Comparison of ENCODE assay signal across 8 cellular contexts in the genomic region with DNA sequence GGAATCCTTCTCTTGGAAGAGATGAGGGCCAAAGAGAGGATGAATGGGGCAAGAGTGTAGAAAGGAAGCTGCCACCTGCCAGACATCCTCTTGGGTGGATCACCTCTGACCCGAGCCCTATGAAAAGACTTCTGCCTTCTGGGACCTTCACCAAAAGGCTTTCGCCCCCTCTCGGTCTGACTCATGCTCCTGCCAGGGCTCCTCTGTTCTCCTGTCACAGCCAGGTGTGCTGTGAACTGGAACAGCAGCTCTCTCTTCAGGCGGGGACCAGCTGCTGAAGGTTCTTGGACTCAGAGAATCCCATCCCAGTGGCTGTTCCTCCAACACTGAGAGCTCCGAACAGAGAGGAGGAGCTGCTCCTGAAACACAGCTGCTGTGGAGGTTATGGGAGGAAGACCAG.
A peak's percentile ranks its signal among the peaks of the same experiment; 100 is the strongest.
DNase-seq lines count a peak whose midpoint lies in the region; ATAC-seq, FAIRE-seq and TF ChIP-seq lines count a peak whose summit lies in the region.
"Not testable (repeated sequence)": the region's sequence is repeated elsewhere in the genome, so short reads cannot be mapped to it uniquely, and the experiment has no call there.

No MANE protein-coding gene starts in this region.

- BruUV-seq in IMR-90 (replicated peaks; lab: Mats Ljungman, UMichigan); MCF 10A (replicated peaks; lab: Mats Ljungman, UMichigan): not testable (repeated sequence)

- H2BK5ac ChIP-seq in IMR-90 (ENCODE audit: low read depth, low read length, poor library complexity, severe bottlenecking) = not testable (repeated sequence)

- not testable (repeated sequence) for H2AK9ac ChIP-seq in IMR-90 (replicated peaks; ENCODE audit: low read depth, low read length, poor library complexity)

- H3K4ac ChIP-seq in IMR-90 (ENCODE audit: low read depth, low read length) = not testable (repeated sequence)

- not testable (repeated sequence) for H3K4me2 ChIP-seq in IMR-90 (ENCODE audit: low read depth, low read length)

- not testable (repeated sequence) for H2BK20ac ChIP-seq in IMR-90 (ENCODE audit: low read depth, low read length)

- not testable (repeated sequence) for TF ChIP-seq RAD21 in IMR-90 (IDR thresholded peaks at IDR 0.05; ENCODE audit: low read length)

- not testable (repeated sequence) for H4K20me1 ChIP-seq in IMR-90 (ENCODE audit: insufficient read depth, low read length)

- not testable (repeated sequence) for H3K27me3 Mint-ChIP-seq in MCF 10A (ENCODE audit: insufficient read depth, unreplicated experiment); stimulated activated naive B cell treated with anti-CD40 and anti-IgM and Interleukin-4, amounts not matched to agents 10 μg/mL and 1 μg/mL and 100 μg/mL, for 72 hours

- not testable (repeated sequence) for H3K27me3 ChIP-seq in IMR-90 (ENCODE audit: control insufficient read depth, insufficient read depth, low read length)

- not testable (repeated sequence) for H3K27ac Mint-ChIP-seq in MCF 10A (ENCODE audit: low read depth, unreplicated experiment); stimulated activated naive B cell treated with anti-CD40 and anti-IgM and Interleukin-4, amounts not matched to agents 10 μg/mL and 1 μg/mL and 100 μg/mL, for 72 hours

- not testable (repeated sequence) for H3K4me3 Mint-ChIP-seq in MCF 10A (ENCODE audit: unreplicated experiment); stimulated activated naive B cell treated with anti-CD40 and anti-IgM and Interleukin-4, amounts not matched to agents 10 μg/mL and 1 μg/mL and 100 μg/mL, for 72 hours

- no CpG with 5 or more reads among the region's 5 CpGs for WGBS in IMR-90 (ENCODE audit: extremely low coverage in 2 of 2, insufficient read length in 1 of 2), 2 experiments

- H3K4me1 Mint-ChIP-seq in MCF 10A (ENCODE audit: insufficient read depth, unreplicated experiment); stimulated activated naive B cell treated with anti-CD40 and anti-IgM and Interleukin-4, amounts not matched to agents 10 μg/mL and 1 μg/mL and 100 μg/mL, for 72 hours: not testable (repeated sequence)

- POLR2A ChIA-PET in IMR-90 (lab: Charles Lee; ENCODE audit: unreplicated experiment); MCF 10A (lab: Yijun Ruan, JAX): not testable (repeated sequence)

- H2AFZ ChIP-seq in IMR-90 (replicated peaks; ENCODE audit: low read length, poor library complexity) = not testable (repeated sequence)

- H3K79me1 ChIP-seq in IMR-90 (ENCODE audit: low read depth in 1 of 2, low read length in 2 of 2) = not testable (repeated sequence)

- DNase-seq in GM12892 (ENCODE audit: insufficient read length) = peak; percentile 30
- not testable (repeated sequence) for DNase-seq in IMR-90
- peak; percentile 15 for DNase-seq in MCF 10A (ENCODE audit: unreplicated experiment)
- DNase-seq in stimulated activated naive B cell treated with anti-CD40 and anti-IgM and Interleukin-4, amounts not matched to agents 10 μg/mL and 1 μg/mL and 100 μg/mL, for 72 hours = peak; percentile 31

- not testable (repeated sequence) for H3K9ac ChIP-seq in IMR-90 (ENCODE audit: low read depth, low read length)

- H3K56ac ChIP-seq in IMR-90 (ENCODE audit: extremely low read depth, insufficient read depth, low read length) = not testable (repeated sequence)

- not testable (repeated sequence) for TF ChIP-seq POLR2A in GM12892 (IDR thresholded peaks at IDR 0.05; ENCODE audit: low read depth, low read length); IMR-90 (IDR thresholded peaks at IDR 0.05; ENCODE audit: low read depth, low read length)

- 0 out of 2 replicates have a peak overlapping the region, but pooled peaks have one; percentile 7 for H2AK5ac ChIP-seq in IMR-90 (ENCODE audit: low read depth, low read length)

- peaks cover 11% of the 10 kb centered on the region for H3K9me1 ChIP-seq in IMR-90 (ENCODE audit: insufficient read depth, low read length)

- H4K91ac ChIP-seq in IMR-90 (ENCODE audit: insufficient read depth, low read depth, low read length) = not testable (repeated sequence)

- not testable (repeated sequence) for H3K4me1 ChIP-seq in IMR-90 (ENCODE audit: control insufficient read depth, insufficient read depth, low read length)

- intact Hi-C loops in IMR-90 (cut with micrococcal nuclease) = loop anchor here (10.0 kb wide), 1 partner anchor 699 kb away; no protein-coding TSS in a partner anchor
- intact Hi-C loops in MCF 10A (cut with micrococcal nuclease) = not testable (repeated sequence)

- not testable (repeated sequence) for H3K36me3 Mint-ChIP-seq in MCF 10A (ENCODE audit: insufficient read depth, unreplicated experiment); stimulated activated naive B cell treated with anti-CD40 and anti-IgM and Interleukin-4, amounts not matched to agents 10 μg/mL and 1 μg/mL and 100 μg/mL, for 72 hours

- H3K36me3 ChIP-seq in IMR-90 (ENCODE audit: control insufficient read depth, insufficient read depth, low read length) = not testable (repeated sequence)

- not testable (repeated sequence) for H4K8ac ChIP-seq in IMR-90 (ENCODE audit: low read depth in 2 of 2, low read length in 2 of 2)

- H3K14ac ChIP-seq in IMR-90 (replicated peaks; ENCODE audit: low read depth, low read length) = not testable (repeated sequence)

- H3K9me3 Mint-ChIP-seq in MCF 10A (ENCODE audit: unreplicated experiment); stimulated activated naive B cell treated with anti-CD40 and anti-IgM and Interleukin-4, amounts not matched to agents 10 μg/mL and 1 μg/mL and 100 μg/mL, for 72 hours: not testable (repeated sequence)

- CTCF ChIA-PET in IMR-90 (lab: Yijun Ruan, JAX); MCF 10A (lab: Yijun Ruan, JAX): not testable (repeated sequence)

- ATAC-seq in GM18909 (IDR thresholded peaks at IDR 0.05; ENCODE audit: poor library complexity, unreplicated experiment) (peak; percentile 77), GM21381 (IDR thresholded peaks at IDR 0.05; ENCODE audit: unreplicated experiment) (peak; percentile 75), HG02623 (IDR thresholded peaks at IDR 0.05; ENCODE audit: unreplicated experiment) (peak; percentile 63), HG03103 (IDR thresholded peaks at IDR 0.05; ENCODE audit: low read depth, unreplicated experiment) (peak; percentile 85)
- not testable (repeated sequence) for ATAC-seq in IMR-90 (ENCODE audit: low read depth)
- ATAC-seq in stimulated activated naive B cell treated with anti-CD40 and anti-IgM and Interleukin-4, amounts not matched to agents 10 μg/mL and 1 μg/mL and 100 μg/mL, for 72 hours (replicated peaks) = peak; percentile 84 to 87

- H3K9me3 ChIP-seq in IMR-90 (ENCODE audit: control insufficient read depth, insufficient read depth, low read length) = not testable (repeated sequence)

- not testable (repeated sequence) for H4K5ac ChIP-seq in IMR-90 (ENCODE audit: low read depth, low read length)

- dilution Hi-C loops in IMR-90 (cut with HindIII; ENCODE audit: low sequenced_read_pairs, unreplicated experiment) = not testable (repeated sequence)

- not testable (repeated sequence) for H3K18ac ChIP-seq in IMR-90 (ENCODE audit: low read depth, low read length)

- H3K4me3 ChIP-seq in IMR-90 (ENCODE audit: insufficient read depth, low read depth, low read length) = not testable (repeated sequence)

- TF ChIP-seq CTCF in IMR-90 (conservative IDR thresholded peaks at IDR 0.05; ENCODE audit: low read depth, low read length); MCF 10A (IDR thresholded peaks at IDR 0.05; ENCODE audit: unreplicated experiment): not testable (repeated sequence)

- in situ Hi-C loops in IMR-90 (cut with MboI; ENCODE audit: low sequenced_read_pairs) = loop anchor here (25.0 kb wide), 2 partner anchors 122 to 322 kb away; no protein-coding TSS in a partner anchor

- H3K23ac ChIP-seq in IMR-90 (ENCODE audit: low read depth, low read length) = not testable (repeated sequence)

- H2BK15ac ChIP-seq in IMR-90 (ENCODE audit: low read depth, low read length) = not testable (repeated sequence)

- not testable (repeated sequence) for H2BK120ac ChIP-seq in IMR-90 (ENCODE audit: low read depth, low read length)

- FAIRE-seq in GM12892 (lab: Jason Lieb, UNC) = peak; percentile 84

- H3K27ac ChIP-seq in IMR-90 (ENCODE audit: insufficient read depth, low read length) = not testable (repeated sequence)
